14 cellular contexts compared by ENCODE assay signal in genomic region chr2:189379287-189379630, GRCh38.
DNase-seq lines count a peak whose midpoint lies in the region; ATAC-seq, FAIRE-seq and TF ChIP-seq lines count a peak whose summit lies in the region.
"Had no signal": no experiment of that assay in that cellular context is flagged by ENCODE, and none has a peak within 500 bp of the region (broad histone marks: within the 10 kb centered on the region; RNA-seq: fewer than 3 reads in every experiment).

No MANE protein-coding gene starts in this region.

- H3K27me3 ChIP-seq in keratinocyte (ENCODE audit: control insufficient read depth, extremely low read depth, insufficient read depth, low read length), result no peaks in the 10 kb centered on the region
- H3K27me3 ChIP-seq: BLaER1 treated with 17β-estradiol and CSF1 and Interleukin-3, amounts not matched to agents 10 nM and 100 nM had no signal

- peak; percentile 9 for FAIRE-seq in keratinocyte (lab: Jason Lieb, UNC)

- no peaks in the 10 kb centered on the region for H3K9me3 ChIP-seq in keratinocyte (ENCODE audit: control insufficient read depth, low read depth, low read length)
- H3K9me3 ChIP-seq: BLaER1 treated with 17β-estradiol and CSF1 and Interleukin-3, amounts not matched to agents 10 nM and 100 nM had no signal

- H3K27ac Mint-ChIP-seq in activated naive CD4-positive, alpha-beta T cell treated with anti-CD3 and anti-CD28 coated beads for 36 hours, result no peak overlapping the region
- H3K27ac Mint-ChIP-seq: progenitor cell of endocrine pancreas had no signal

- DNase-seq in AG08395 (ENCODE audit: low spot score) (peak; percentile 54), HS-5 (ENCODE audit: low read depth) (peak; percentile 67), astrocyte of the hippocampus (ENCODE audit: low read depth, low spot score) (peak; percentile 66), keratinocyte (ENCODE audit: low read depth, low spot score) (no peak), COLO829 (ENCODE audit: low spot score) (no peak)
- no peak for DNase-seq in activated naive CD4-positive, alpha-beta T cell treated with anti-CD3 and anti-CD28 coated beads for 36 hours
- DNase-seq: erythroblast, KBM-7, left ventricle myocardium superior, T-helper 1 cell had no signal

- no peaks in the 10 kb centered on the region for H3K36me3 ChIP-seq in keratinocyte (ENCODE audit: control insufficient read depth in 2 of 2, extremely low read depth in 1 of 2, insufficient read depth in 2 of 2, low read length in 2 of 2)
- H3K36me3 ChIP-seq: BLaER1 treated with 17β-estradiol and CSF1 and Interleukin-3, amounts not matched to agents 10 nM and 100 nM had no signal

- no peaks in the 10 kb centered on the region for H3K79me2 ChIP-seq in keratinocyte (ENCODE audit: control insufficient read depth, insufficient read depth, low read length)

- no peaks in the 10 kb centered on the region for H3K27me3 Mint-ChIP-seq in activated naive CD4-positive, alpha-beta T cell treated with anti-CD3 and anti-CD28 coated beads for 36 hours (ENCODE audit: low read depth)
- H3K27me3 Mint-ChIP-seq: progenitor cell of endocrine pancreas had no signal

- H3K27ac ChIP-seq in keratinocyte (ENCODE audit: control insufficient read depth, insufficient read depth, low read length), result peak overlapping the region; percentile 45
- H3K27ac ChIP-seq: BLaER1 treated with 17β-estradiol and CSF1 and Interleukin-3, amounts not matched to agents 10 nM and 100 nM had no signal

- no peak overlapping the region for H3K9ac ChIP-seq in keratinocyte (ENCODE audit: control insufficient read depth, extremely low read depth, insufficient read depth, low read length)
- H3K9ac ChIP-seq: BLaER1 treated with 17β-estradiol and CSF1 and Interleukin-3, amounts not matched to agents 10 nM and 100 nM had no signal

- intact Hi-C loops in activated naive CD4-positive, alpha-beta T cell treated with anti-CD3 and anti-CD28 coated beads for 36 hours (cut with micrococcal nuclease), result no loop called here

- peak overlapping the region; percentile 66 for H3K4me2 ChIP-seq in keratinocyte (ENCODE audit: control insufficient read depth, extremely low read depth, insufficient read depth, low read depth, low read length)
- H3K4me2 ChIP-seq: BLaER1 treated with 17β-estradiol and CSF1 and Interleukin-3, amounts not matched to agents 10 nM and 100 nM had no signal

- dilution Hi-C loops in keratinocyte (cut with MboI; ENCODE audit: extremely low pct_ligation_motif_present, low sequenced_read_pairs), result no loop called here

- peaks cover 19% of the 10 kb centered on the region for H3K4me1 ChIP-seq in keratinocyte (ENCODE audit: control insufficient read depth, extremely low read depth, insufficient read depth, low read length)
- H3K4me1 ChIP-seq: BLaER1 treated with 17β-estradiol and CSF1 and Interleukin-3, amounts not matched to agents 10 nM and 100 nM had no signal

- H3K9me1 ChIP-seq in keratinocyte (ENCODE audit: control insufficient read depth, extremely low read depth, insufficient read depth, low read length), result no peaks in the 10 kb centered on the region

- CTCF ChIA-PET in activated naive CD4-positive, alpha-beta T cell treated with anti-CD3 and anti-CD28 coated beads for 36 hours (lab: Charles Lee), result interaction anchor here (1.8 kb wide), 1 partner anchor 14 kb away, joined by 3 read pairs; no protein-coding TSS in a partner anchor

- H3K36me3 Mint-ChIP-seq in activated naive CD4-positive, alpha-beta T cell treated with anti-CD3 and anti-CD28 coated beads for 36 hours (ENCODE audit: low read depth), result no peaks in the 10 kb centered on the region

- no peak for TF ChIP-seq CTCF in keratinocyte (optimal IDR thresholded peaks at IDR 0.05 in 1 of 3, IDR thresholded peaks at IDR 0.05 in 1 of 3, conservative IDR thresholded peaks at IDR 0.05 in 1 of 3; ENCODE audit: extremely low read depth in 1 of 3, insufficient read depth in 2 of 3, low read length in 3 of 3)

- H3K4me3 Mint-ChIP-seq in activated naive CD4-positive, alpha-beta T cell treated with anti-CD3 and anti-CD28 coated beads for 36 hours, result no peak overlapping the region

- no peaks in the 10 kb centered on the region for H4K20me1 ChIP-seq in keratinocyte (ENCODE audit: control insufficient read depth, extremely low read depth, insufficient read depth, low read length)
- H4K20me1 ChIP-seq: BLaER1 treated with 17β-estradiol and CSF1 and Interleukin-3, amounts not matched to agents 10 nM and 100 nM had no signal

- H3K4me1 Mint-ChIP-seq in activated naive CD4-positive, alpha-beta T cell treated with anti-CD3 and anti-CD28 coated beads for 36 hours (ENCODE audit: low read depth), result peaks cover 4% of the 10 kb centered on the region

- peak overlapping the region; percentile 47 for H2AFZ ChIP-seq in keratinocyte (ENCODE audit: control insufficient read depth, low read length)

- ATAC-seq in HG02981 (IDR thresholded peaks at IDR 0.05; ENCODE audit: unreplicated experiment) (no peak), GM18861 (IDR thresholded peaks at IDR 0.05; ENCODE audit: unreplicated experiment) (no peak)
- ATAC-seq: left ventricle myocardium superior had no signal

- H3K4me3 ChIP-seq in keratinocyte (ENCODE audit: control insufficient read depth in 2 of 3, extremely low read depth in 1 of 3, insufficient read depth in 2 of 3, low read depth in 1 of 3, low read length in 3 of 3), result peak overlapping the region in 2 of 3 experiments; percentile 33 to 42
- H3K4me3 ChIP-seq: BLaER1 treated with 17β-estradiol and CSF1 and Interleukin-3, amounts not matched to agents 10 nM and 100 nM had no signal

- H3K9me3 Mint-ChIP-seq in activated naive CD4-positive, alpha-beta T cell treated with anti-CD3 and anti-CD28 coated beads for 36 hours, result no peaks in the 10 kb centered on the region

Comparison
In these comparisons a context has a peak if more than half of its experiments do, and no peak if none do; other contexts are left out.
1. DNase-seq: peak in AG08395 (single experiment), HS-5 (single experiment) and astrocyte of the hippocampus (single experiment); none in keratinocyte (single experiment), COLO829 (single experiment) and activated naive CD4-positive, alpha-beta T cell treated with anti-CD3 and anti-CD28 coated beads for 36 hours (single experiment).